20 cellular contexts compared by ENCODE assay signal in genomic region chr6:42293579-42293978, GRCh38.
DNase-seq lines count a peak whose midpoint lies in the region; ATAC-seq and TF ChIP-seq lines count a peak whose summit lies in the region.
"Had no signal": no experiment of that assay in that cellular context is flagged by ENCODE, and none has a peak within 500 bp of the region (broad histone marks: within the 10 kb centered on the region; RNA-seq: fewer than 3 reads in every experiment).

No MANE protein-coding gene starts in this region.

- DNase-seq in activated naive CD4-positive, alpha-beta T cell treated with anti-CD3 and anti-CD28 coated beads, Interleukin-2, amount 10 ng/mL, durations not matched to agents 7 days and 5 days: no peak
- no peak for DNase-seq in activated naive CD4-positive, alpha-beta T cell treated with anti-CD3 and anti-CD28 coated beads, Interleukin-2, amount 50 U/mL, for 72 hours (ENCODE audit: low spot score in 2 of 2)
- DNase-seq in T-cell: no peak
- no peak for DNase-seq in spleen
- no peak for DNase-seq in stimulated activated CD4-positive, alpha-beta T cell treated with anti-CD3 and anti-CD28 coated beads, Interleukin-4, amount 100 ng/mL, for 1 hour
- no peak for DNase-seq in dorsolateral prefrontal cortex
- no peak for DNase-seq in NCI-H1417 (lab: John Stamatoyannopoulos, UW)
- DNase-seq: activated CD4-positive, alpha-beta T cell treated with anti-CD3 and anti-CD28 coated beads for 4 hours; activated effector memory CD4-positive, alpha-beta T cell treated with Interleukin-2 at 50 U/mL for 16 hours; anterior cingulate cortex; foreskin melanocyte; H7; left ventricle myocardium inferior; NCI-H1694; NCI-H345; sigmoid colon; stimulated activated CD4-positive, alpha-beta T cell treated with anti-CD3 and anti-CD28 coated beads, Interleukin-2, amount 100 ng/mL, for 24 hours had no signal

- H3K9me3 Mint-ChIP-seq in activated naive CD4-positive, alpha-beta T cell treated with anti-CD3 and anti-CD28 coated beads, Interleukin-2, amount 10 ng/mL, durations not matched to agents 7 days and 5 days: peaks cover 4% of the 10 kb centered on the region
- H3K9me3 Mint-ChIP-seq in activated naive CD4-positive, alpha-beta T cell treated with anti-CD3 and anti-CD28 coated beads, Interleukin-2, amount 50 U/mL, for 72 hours: peaks cover 0 to 10% of the 10 kb centered on the region in 2 donors
- H3K9me3 Mint-ChIP-seq in T-cell: no peaks in the 10 kb centered on the region
- H3K9me3 Mint-ChIP-seq in dendritic cell treated with granulocyte-macrophage colony-stimulating factor and Interleukin-4, amounts not matched to agents 40 ng/mL and 50 ng/mL, for 4 days: no peaks in the 10 kb centered on the region

- H3K27ac ChIP-seq in spleen (peak overlapping the region in 7 of 8 donors; percentile 19 to 68 (median 49)), dorsolateral prefrontal cortex (no peak overlapping the region)
- H3K27ac ChIP-seq: left ventricle myocardium inferior, parathyroid adenoma, sigmoid colon, suprapubic skin had no signal

- H3K4me3 Mint-ChIP-seq in activated naive CD4-positive, alpha-beta T cell treated with anti-CD3 and anti-CD28 coated beads, Interleukin-2, amount 10 ng/mL, durations not matched to agents 7 days and 5 days: peak overlapping the region; percentile 21
- H3K4me3 Mint-ChIP-seq in T-cell: peak overlapping the region; percentile 53 to 58 (median 58)
- H3K4me3 Mint-ChIP-seq in dendritic cell treated with granulocyte-macrophage colony-stimulating factor and Interleukin-4, amounts not matched to agents 40 ng/mL and 50 ng/mL, for 4 days: no peak overlapping the region

- no peak for TF ChIP-seq POLR2A in spleen (IDR thresholded peaks at IDR 0.05)

- H3K4me3 ChIP-seq in spleen (no peak overlapping the region), dorsolateral prefrontal cortex (no peak overlapping the region)
- H3K4me3 ChIP-seq: left ventricle myocardium inferior, sigmoid colon, suprapubic skin had no signal

- WGBS in spleen, 5 donors: 23 to 32% (median 28%) methylated on average over 4 of the region's 4 CpGs

- no peaks in the 10 kb centered on the region for H3K9me3 ChIP-seq in spleen
- H3K9me3 ChIP-seq: left ventricle myocardium inferior, sigmoid colon, suprapubic skin had no signal

- CTCF ChIA-PET in activated naive CD4-positive, alpha-beta T cell treated with anti-CD3 and anti-CD28 coated beads, Interleukin-2, amount 10 ng/mL, durations not matched to agents 7 days and 5 days (lab: Charles Lee): interaction anchor here (0.8 kb wide), 1 partner anchor 240 kb away, joined by 4 read pairs; no protein-coding TSS in a partner anchor
- CTCF ChIA-PET in T-cell (lab: Charles Lee): interaction anchor here in 1 of 2 donors (1.1 kb wide), 1 partner anchor 254 kb away, joined by 3 read pairs; no protein-coding TSS in a partner anchor

- H3K4me1 Mint-ChIP-seq in activated naive CD4-positive, alpha-beta T cell treated with anti-CD3 and anti-CD28 coated beads, Interleukin-2, amount 10 ng/mL, durations not matched to agents 7 days and 5 days: peaks cover 38% of the 10 kb centered on the region
- peaks cover 61 to 75% (median 68%) of the 10 kb centered on the region in 3 donors for H3K4me1 Mint-ChIP-seq in T-cell
- peaks cover 60% of the 10 kb centered on the region for H3K4me1 Mint-ChIP-seq in dendritic cell treated with granulocyte-macrophage colony-stimulating factor and Interleukin-4, amounts not matched to agents 40 ng/mL and 50 ng/mL, for 4 days (ENCODE audit: low read depth)

- intact Hi-C loops in dendritic cell treated with granulocyte-macrophage colony-stimulating factor and Interleukin-4, amounts not matched to agents 40 ng/mL and 50 ng/mL, for 4 days (cut with micrococcal nuclease): no loop called here
- intact Hi-C loops in spleen (cut with DNase I; ENCODE audit: low total_unique reads) (no loop called here), dorsolateral prefrontal cortex (cut with DNase I) (no loop called here)

- POLR2A ChIA-PET in T-cell (lab: Charles Lee): no interaction called here

- peaks cover 3 to 70% (median 32%) of the 10 kb centered on the region in 6 donors for H3K4me1 ChIP-seq in spleen
- H3K4me1 ChIP-seq: parathyroid adenoma, sigmoid colon had no signal

- H3K27me3 Mint-ChIP-seq in activated naive CD4-positive, alpha-beta T cell treated with anti-CD3 and anti-CD28 coated beads, Interleukin-2, amount 10 ng/mL, durations not matched to agents 7 days and 5 days: no peaks in the 10 kb centered on the region
- H3K27me3 Mint-ChIP-seq in T-cell: no peaks in the 10 kb centered on the region
- H3K27me3 Mint-ChIP-seq in dendritic cell treated with granulocyte-macrophage colony-stimulating factor and Interleukin-4, amounts not matched to agents 40 ng/mL and 50 ng/mL, for 4 days: no peaks in the 10 kb centered on the region

- peaks cover 0 to 6% (median 0%) of the 10 kb centered on the region in 6 donors for H3K36me3 ChIP-seq in spleen
- H3K36me3 ChIP-seq: left ventricle myocardium inferior, sigmoid colon, suprapubic skin had no signal

- TF ChIP-seq CTCF in spleen (IDR thresholded peaks at IDR 0.05 in 8 of 11, conservative IDR thresholded peaks at IDR 0.05 in 3 of 11) (no peak), dorsolateral prefrontal cortex (IDR thresholded peaks at IDR 0.05 in 54 of 56, conservative IDR thresholded peaks at IDR 0.05 in 2 of 56; ENCODE audit: low read depth in 1 of 56, partially characterized antibody in 56 of 56) (no peak)

- no peak for ATAC-seq in activated naive CD4-positive, alpha-beta T cell treated with anti-CD3 and anti-CD28 coated beads, Interleukin-2, amount 50 U/mL, for 72 hours
- peak; percentile 50 to 70 (median 60) for ATAC-seq in T-cell (replicated peaks in 1 of 4)

- no peaks in the 10 kb centered on the region for H3K27me3 ChIP-seq in spleen (replicated peaks in 1 of 7)
- H3K27me3 ChIP-seq in dorsolateral prefrontal cortex: no peaks in the 10 kb centered on the region
- H3K27me3 ChIP-seq: sigmoid colon, suprapubic skin had no signal

- H3K36me3 Mint-ChIP-seq in activated naive CD4-positive, alpha-beta T cell treated with anti-CD3 and anti-CD28 coated beads, Interleukin-2, amount 10 ng/mL, durations not matched to agents 7 days and 5 days: peaks cover 25% of the 10 kb centered on the region
- peaks cover 0 to 23% of the 10 kb centered on the region in 2 donors for H3K36me3 Mint-ChIP-seq in activated naive CD4-positive, alpha-beta T cell treated with anti-CD3 and anti-CD28 coated beads, Interleukin-2, amount 50 U/mL, for 72 hours
- H3K36me3 Mint-ChIP-seq in T-cell: peaks cover 40% of the 10 kb centered on the region
- peaks cover 92% of the 10 kb centered on the region for H3K36me3 Mint-ChIP-seq in dendritic cell treated with granulocyte-macrophage colony-stimulating factor and Interleukin-4, amounts not matched to agents 40 ng/mL and 50 ng/mL, for 4 days (ENCODE audit: low read depth)

- H3K27ac Mint-ChIP-seq in activated naive CD4-positive, alpha-beta T cell treated with anti-CD3 and anti-CD28 coated beads, Interleukin-2, amount 10 ng/mL, durations not matched to agents 7 days and 5 days: peak overlapping the region; percentile 83
- no peak overlapping the region for H3K27ac Mint-ChIP-seq in activated naive CD4-positive, alpha-beta T cell treated with anti-CD3 and anti-CD28 coated beads, Interleukin-2, amount 50 U/mL, for 72 hours
- peak overlapping the region; percentile 92 for H3K27ac Mint-ChIP-seq in T-cell
- H3K27ac Mint-ChIP-seq in dendritic cell treated with granulocyte-macrophage colony-stimulating factor and Interleukin-4, amounts not matched to agents 40 ng/mL and 50 ng/mL, for 4 days: peak overlapping the region; percentile 2

Comparison
In these comparisons a context has a peak if more than half of its experiments do, and no peak if none do; other contexts are left out.
1. H3K27ac Mint-ChIP-seq: peak in activated naive CD4-positive, alpha-beta T cell treated with anti-CD3 and anti-CD28 coated beads, Interleukin-2, amount 10 ng/mL, durations not matched to agents 7 days and 5 days (single experiment), T-cell (2 of 2) and dendritic cell treated with granulocyte-macrophage colony-stimulating factor and Interleukin-4, amounts not matched to agents 40 ng/mL and 50 ng/mL, for 4 days (single experiment); none in activated naive CD4-positive, alpha-beta T cell treated with anti-CD3 and anti-CD28 coated beads, Interleukin-2, amount 50 U/mL, for 72 hours (0 of 2).
2. ATAC-seq: peak in T-cell (4 of 4); none in activated naive CD4-positive, alpha-beta T cell treated with anti-CD3 and anti-CD28 coated beads, Interleukin-2, amount 50 U/mL, for 72 hours (0 of 2).
3. H3K27ac ChIP-seq: peak in spleen (7 of 8); none in dorsolateral prefrontal cortex (0 of 59).